36 cellular contexts compared by ENCODE assay signal in genomic region chrX:119393144-119393543, GRCh38.
"Had no signal": no experiment of that assay in that cellular context is flagged by ENCODE, and none has a peak within 500 bp of the region (broad histone marks: within the 10 kb centered on the region; RNA-seq: fewer than 3 reads in every experiment).

No MANE protein-coding gene starts in this region.

- H3K9me3 ChIP-seq: MG63 had no signal

- DNase-seq: Karpas-422, Kasumi-1, MG63, MM.1S, MV-4-11, NCI-H1048, NCI-H1092, NCI-H1092 treated with DMSO at 0.1 percent for 48 hours, NCI-H1105, NCI-H1105 treated with DMSO at 0.1 percent for 48 hours, NCI-H1417, NCI-H1417 treated with DMSO at 0.1 percent for 48 hours, NCI-H1436, NCI-H1436 treated with DMSO at 0.1 percent for 48 hours, NCI-H146, NCI-H1694, NCI-H1694 treated with DMSO at 0.1 percent for 48 hours, NCI-H187, NCI-H187 treated with DMSO at 0.1 percent for 48 hours, NCI-H1930, NCI-H2029, NCI-H2029 treated with DMSO at 0.1 percent for 48 hours, NCI-H2081, NCI-H2081 treated with DMSO at 0.1 percent for 48 hours, NCI-H2107, NCI-H2171, NCI-H2171 treated with DMSO at 0.1 percent for 48 hours, NCI-H2227 treated with DMSO at 0.1 percent for 48 hours, NCI-H226, NCI-H345, NCI-H446, NCI-H446 treated with DMSO at 0.1 percent for 48 hours, NCI-H510A, NCI-H510A treated with DMSO at 0.1 percent for 48 hours, NCI-H524, NCI-H524 treated with DMSO at 0.1 percent for 48 hours had no signal

- H3K4me3 ChIP-seq: MG63 had no signal

- H3K36me3 ChIP-seq: MG63 had no signal

- H3K27me3 ChIP-seq: MG63 had no signal
